ENCODE assay signal across 16 cellular contexts in genomic region chr1:1598720-1599029, GRCh38. TPM values are rescaled to one million over a fixed set of nuclear protein-coding genes. Genes with fewer than 3 reads are reported as not detected.
DNase-seq lines count a peak whose midpoint lies in the region; ATAC-seq and TF ChIP-seq lines count a peak whose summit lies in the region.
"Had no signal": no experiment of that assay in that cellular context is flagged by ENCODE, and none has a peak within 500 bp of the region (broad histone marks: within the 10 kb centered on the region; RNA-seq: fewer than 3 reads in every experiment).

No MANE protein-coding gene starts in this region.

- peak; percentile 25 for DNase-seq in SK-N-SH
- peak; percentile 33 for DNase-seq in GM13977 (ENCODE audit: low spot score)
- no peak for DNase-seq in natural killer cell
- no peak for DNase-seq in NCI-H1092 treated with DMSO at 0.1 percent for 48 hours (lab: John Stamatoyannopoulos, UW)
- DNase-seq in DMS114 treated with DMSO at 0.1 percent for 48 hours (lab: John Stamatoyannopoulos, UW; ENCODE audit: unreplicated experiment): no peak
- DNase-seq: cortex of kidney, DMS153, NCI-H1436 treated with DMSO at 0.1 percent for 48 hours, PC-3, testis had no signal

- no peak overlapping the region for H3K9ac ChIP-seq in SK-N-SH

- H3K27ac Mint-ChIP-seq in activated naive CD8-positive, alpha-beta T cell: peak overlapping the region; percentile 54
- H3K27ac Mint-ChIP-seq in natural killer cell: no peak overlapping the region

- TF ChIP-seq EP300 in SK-N-SH (IDR thresholded peaks at IDR 0.05; ENCODE audit: borderline replicate concordance in 1 of 2, low read depth in 1 of 2, low read length in 1 of 2): no peak

- TF ChIP-seq RAD21 in SK-N-SH (IDR thresholded peaks at IDR 0.05; ENCODE audit: low read length): no peak

- H3K4me1 Mint-ChIP-seq in activated naive CD8-positive, alpha-beta T cell (ENCODE audit: low read depth): peaks cover 8% of the 10 kb centered on the region
- H3K4me1 Mint-ChIP-seq in natural killer cell: peaks cover 0 to 7% of the 10 kb centered on the region in 2 donors

- no peak overlapping the region for H3K4me2 ChIP-seq in SK-N-SH

- H3K27ac ChIP-seq in SK-N-SH (ENCODE audit: low read depth in 2 of 2, low read length in 1 of 2): no peak overlapping the region
- H3K27ac ChIP-seq: hepatocyte, left lung, testis had no signal

- in situ Hi-C loops in GM13977 (cut with MboI; ENCODE audit: low pct_unique_long_range_greater_than_20kb, low sequenced_read_pairs, unreplicated experiment): no loop called here

- no peaks in the 10 kb centered on the region for H3K27me3 ChIP-seq in SK-N-SH (ENCODE audit: insufficient read depth)
- H3K27me3 ChIP-seq: adrenal gland, testis had no signal

- H3K36me3 ChIP-seq in SK-N-SH (replicated peaks in 1 of 2; ENCODE audit: control insufficient read depth in 1 of 2, insufficient read depth in 2 of 2, low read length in 1 of 2): no peaks in the 10 kb centered on the region
- H3K36me3 ChIP-seq: adrenal gland, left lung had no signal

- H3K4me3 ChIP-seq in SK-N-SH (ENCODE audit: low read depth in 2 of 2, low read length in 1 of 2): no peak overlapping the region; a peak in 1 of 4 replicates
- H3K4me3 ChIP-seq: hepatocyte had no signal

- H3F3A ChIP-seq in SK-N-SH (replicated peaks; ENCODE audit: insufficient read depth): no peaks in the 10 kb centered on the region

- CTCF ChIA-PET in SK-N-SH (lab: Yijun Ruan, JAX): interaction anchor here (0.9 to 1.4 kb wide), 3 partner anchors 8 to 20 kb away, joined by 3 to 5 read pairs (median 4); no protein-coding TSS in a partner anchor

- ATAC-seq in SK-N-SH treated with all-trans-retinoic acid at 6 μM for 48 hours (no peak), natural killer cell (no peak), HG03135 (IDR thresholded peaks at IDR 0.05; ENCODE audit: unreplicated experiment) (no peak)
- ATAC-seq: PC-3 had no signal

- no peak for TF ChIP-seq CTCF in SK-N-SH (IDR thresholded peaks at IDR 0.05)
- TF ChIP-seq CTCF in GM13977 (IDR thresholded peaks at IDR 0.05; ENCODE audit: extremely low read depth, insufficient read depth, missing control alignments): no peak
- no peak for TF ChIP-seq CTCF in natural killer cell (IDR thresholded peaks at IDR 0.05)

- H3K9me3 ChIP-seq in SK-N-SH: no peaks in the 10 kb centered on the region
- H3K9me3 ChIP-seq: adrenal gland, left lung, testis had no signal

- H2AFZ ChIP-seq in SK-N-SH (ENCODE audit: low read depth): no peak overlapping the region
- H2AFZ ChIP-seq: hepatocyte had no signal

- peaks cover 0 to 22% of the 10 kb centered on the region in 2 experiments; a peak in 1 of 4 replicates for H3K4me1 ChIP-seq in SK-N-SH (ENCODE audit: control insufficient read depth in 1 of 2, insufficient read depth in 2 of 2, low read depth in 1 of 2, low read length in 1 of 2)

- no peaks in the 10 kb centered on the region; the same call in 1 of the 2 replicates for H4K20me1 ChIP-seq in SK-N-SH (ENCODE audit: insufficient read depth)

- POLR2A ChIA-PET in SK-N-SH (lab: Yijun Ruan, JAX): interaction anchor here (1.3 kb wide), 1 partner anchor 17 kb away, joined by 4 read pairs; the partner anchor contains the start of gene MIB2

- H3K79me2 ChIP-seq in SK-N-SH (ENCODE audit: insufficient read depth): no peaks in the 10 kb centered on the region
- H3K79me2 ChIP-seq: hepatocyte had no signal

- no peaks in the 10 kb centered on the region for H3K27me3 Mint-ChIP-seq in activated naive CD8-positive, alpha-beta T cell
- H3K27me3 Mint-ChIP-seq in natural killer cell (ENCODE audit: low read depth in 2 of 2): peaks cover 0 to 6% of the 10 kb centered on the region in 2 donors

- 95% methylated on average over 10 of the region's 13 CpGs for WGBS in SK-N-SH (ENCODE audit: low lambda C conversion rate)

- intact Hi-C loops in natural killer cell (cut with micrococcal nuclease): no loop called here

- no peaks in the 10 kb centered on the region for H3K9me3 Mint-ChIP-seq in activated naive CD8-positive, alpha-beta T cell (ENCODE audit: low read depth)
- no peaks in the 10 kb centered on the region for H3K9me3 Mint-ChIP-seq in natural killer cell

- no peaks in the 10 kb centered on the region for H3K9me2 ChIP-seq in SK-N-SH

- H3K4me3 Mint-ChIP-seq in activated naive CD8-positive, alpha-beta T cell: peak overlapping the region; percentile 66
- H3K4me3 Mint-ChIP-seq in natural killer cell: peak overlapping the region; percentile 84

- no peaks in the 10 kb centered on the region for H3K36me3 Mint-ChIP-seq in activated naive CD8-positive, alpha-beta T cell
- no peaks in the 10 kb centered on the region for H3K36me3 Mint-ChIP-seq in natural killer cell

TF ChIP-seq in SK-N-SH, 30 proteins besides CTCF, POLR2A, EP300 and RAD21:
- no peak for TF ChIP-seq GATA2 (CRISPR knock-in tag; IDR thresholded peaks at IDR 0.05)
- TF ChIP-seq USF1 (IDR thresholded peaks at IDR 0.05; ENCODE audit: borderline replicate concordance, low read depth): no peak
- no peak for TF ChIP-seq FOXM1 (IDR thresholded peaks at IDR 0.05; ENCODE audit: low read depth)
- TF ChIP-seq TEAD4 (IDR thresholded peaks at IDR 0.05; ENCODE audit: borderline replicate concordance, insufficient read depth): no peak

TF ChIP-seq in SK-N-SH treated with all-trans-retinoic acid at 6 μM for 48 hours, 23 proteins besides CTCF, POLR2A, EP300 and RAD21:
- TF ChIP-seq TCF4 (CRISPR knock-in tag; IDR thresholded peaks at IDR 0.05; ENCODE audit: borderline replicate concordance) (no peak), RARB (CRISPR knock-in tag; IDR thresholded peaks at IDR 0.05) (no peak), ZNF565 (CRISPR knock-in tag; conservative IDR thresholded peaks at IDR 0.05; ENCODE audit: low read depth) (no peak), BACH2 (CRISPR knock-in tag; IDR thresholded peaks at IDR 0.05; ENCODE audit: borderline replicate concordance) (no peak), ZC3H10 (CRISPR knock-in tag; IDR thresholded peaks at IDR 0.05) (no peak), OSR1 (CRISPR knock-in tag; IDR thresholded peaks at IDR 0.05) (no peak), ZNF8 (CRISPR knock-in tag; IDR thresholded peaks at IDR 0.05) (no peak)

RNA-seq across cellular contexts. Expression of gene FNDC10, which starts 1.3 kb away (rescaled TPM):
- polyA plus RNA-seq in SK-N-SH (2012; rRNA removed): 4.8 and 6.7 TPM in 2 replicates
- 2.4 and 5.1 TPM in 2 replicates for polyA plus RNA-seq in SK-N-SH (2012; cell fraction: cytosol; rRNA removed)
- 2.7 and 3.8 TPM in 2 replicates for polyA plus RNA-seq in SK-N-SH (2012; cell fraction: nucleus; rRNA removed)
- 1 to 10 TPM; 2.8 to 3.2 (median 3.0) TPM for total RNA-seq in natural killer cell

RNA-seq across cellular contexts. Expression of gene MIB2, which starts 16.6 kb away (rescaled TPM):
- polyA plus RNA-seq in SK-N-SH (2012; rRNA removed): 40.4 and 45.4 TPM in 2 replicates
- 9.2 and 14.6 TPM in 2 replicates for polyA plus RNA-seq in SK-N-SH (2012; cell fraction: cytosol; rRNA removed)
- polyA plus RNA-seq in SK-N-SH (2012; cell fraction: nucleus; rRNA removed): 262 and 389 TPM in 2 replicates
- total RNA-seq in natural killer cell: 10 to 100 TPM; 44.9 to 54.1 (median 46.0) TPM

RNA-seq across cellular contexts. Expression of gene SSU72, which starts 24.0 kb away (rescaled TPM):
- polyA plus RNA-seq in SK-N-SH (2012; rRNA removed): 73.6 and 104 TPM in 2 replicates
- 90.3 and 97.8 TPM in 2 replicates for polyA plus RNA-seq in SK-N-SH (2012; cell fraction: cytosol; rRNA removed)
- polyA plus RNA-seq in SK-N-SH (2012; cell fraction: nucleus; rRNA removed): 72.0 and 84.8 TPM in 2 replicates
- 100 to 1,000 TPM in 1 of 3 donors, 10 to 100 TPM in 2; 87.5 to 107 (median 93.9) TPM for total RNA-seq in natural killer cell

RNA-seq across cellular contexts. Expression of gene MMP23B, which starts 33.3 kb away (rescaled TPM):
- polyA plus RNA-seq in SK-N-SH (2012; rRNA removed): 0.96 and 1.2 TPM in 2 replicates
- 0.10 and 0.15 TPM in 2 replicates for polyA plus RNA-seq in SK-N-SH (2012; cell fraction: cytosol; rRNA removed)
- 9.6 and 17.1 TPM in 2 replicates for polyA plus RNA-seq in SK-N-SH (2012; cell fraction: nucleus; rRNA removed)
- total RNA-seq in natural killer cell: 100 to 1,000 TPM in 2 of 3 donors, 10 to 100 TPM in 1; 82.9 to 130 (median 126) TPM

RNA-seq across cellular contexts. Expression of gene TMEM240, which starts 58.3 kb away (rescaled TPM):
- 6.5 and 8.1 TPM in 2 replicates for polyA plus RNA-seq in SK-N-SH (2012; rRNA removed)
- 3.1 and 4.9 TPM in 2 replicates for polyA plus RNA-seq in SK-N-SH (2012; cell fraction: cytosol; rRNA removed)
- polyA plus RNA-seq in SK-N-SH (2012; cell fraction: nucleus; rRNA removed): 18.5 and 29.8 TPM in 2 replicates
- under 1 TPM; 0.35 to 1.00 (median 0.83) TPM for total RNA-seq in natural killer cell

Comparison
In these comparisons a context has a peak if more than half of its experiments do, and no peak if none do; other contexts are left out.
1. DNase-seq: peak in SK-N-SH (single experiment) and GM13977 (single experiment); none in natural killer cell (single experiment), NCI-H1092 treated with DMSO at 0.1 percent for 48 hours (single experiment) and DMS114 treated with DMSO at 0.1 percent for 48 hours (single experiment).